8 cellular contexts compared by ENCODE assay signal in genomic region chr16:526181-527014, GRCh38. TPM values are rescaled to one million over a fixed set of nuclear protein-coding genes. Genes with fewer than 3 reads are reported as not detected.
A peak's percentile ranks its signal among the peaks of the same experiment; 100 is the strongest.
DNase-seq lines count a peak whose midpoint lies in the region; ATAC-seq and TF ChIP-seq lines count a peak whose summit lies in the region.

No MANE protein-coding gene starts in this region.

- peak overlapping the region; percentile 86 for H3K4me2 ChIP-seq in neural progenitor cell

- no peak overlapping the region for H3K27ac ChIP-seq in neural progenitor cell

- no peaks in the 10 kb centered on the region for H3K36me3 ChIP-seq in neural progenitor cell

- TF ChIP-seq CTCF in neural progenitor cell (IDR thresholded peaks at IDR 0.05), result no peak

- H3K27me3 Mint-ChIP-seq in neural progenitor cell (ENCODE audit: insufficient read depth, low read depth), result peaks cover 9% of the 10 kb centered on the region

- peaks cover 46% of the 10 kb centered on the region for H3K79me2 ChIP-seq in neural progenitor cell (ENCODE audit: low read depth)

- DNase-seq in DMS 273 treated with DMSO at 0.1 percent for 48 hours (lab: John Stamatoyannopoulos, UW) (peak; percentile 25), fibroblast of peridontal ligament (ENCODE audit: extremely low read depth) (peak; percentile 33), neural progenitor cell (ENCODE audit: low spot score) (peak; percentile 78), OCI-M2 (lab: John Stamatoyannopoulos, UW; ENCODE audit: unreplicated experiment) (no peak), Kasumi-1 (lab: John Stamatoyannopoulos, UW) (no peak)
- DNase-seq in activated CD4-positive, alpha-beta T cell treated with anti-CD3 and anti-CD28 coated beads, Interleukin-2, amount 50 U/mL, for 48 hours, result peak; percentile 34 to 41

- peak overlapping the region; percentile 68 for H3K9ac ChIP-seq in neural progenitor cell

- H3K4me1 ChIP-seq in neural progenitor cell, result peaks cover 13% of the 10 kb centered on the region

- peak overlapping the region; percentile 96 for H3K27ac Mint-ChIP-seq in neural progenitor cell

- no peak overlapping the region for H2AFZ ChIP-seq in neural progenitor cell (replicated peaks)

- H3K4me3 ChIP-seq in neural progenitor cell, result peak overlapping the region; percentile 82

- peaks cover 22% of the 10 kb centered on the region for H3K4me1 Mint-ChIP-seq in neural progenitor cell

- peak; percentile 4 for ATAC-seq in HG03354 (IDR thresholded peaks at IDR 0.05; ENCODE audit: poor library complexity, severe bottlenecking, unreplicated experiment)
- ATAC-seq in HG02642 (IDR thresholded peaks at IDR 0.05; ENCODE audit: poor library complexity, unreplicated experiment), result no peak

- peaks cover 66% of the 10 kb centered on the region for H4K20me1 ChIP-seq in neural progenitor cell (ENCODE audit: low read depth)

- no peaks in the 10 kb centered on the region for H3K27me3 ChIP-seq in neural progenitor cell

- H3K9me3 ChIP-seq in neural progenitor cell (ENCODE audit: low read depth), result no peaks in the 10 kb centered on the region

- H3K9me3 Mint-ChIP-seq in neural progenitor cell, result no peaks in the 10 kb centered on the region

- peaks cover 2% of the 10 kb centered on the region for H3K36me3 Mint-ChIP-seq in neural progenitor cell

- peak overlapping the region; percentile 91 for H3K4me3 Mint-ChIP-seq in neural progenitor cell

- H3F3A ChIP-seq in neural progenitor cell (ENCODE audit: low read depth), result peaks cover 7% of the 10 kb centered on the region

RNA-seq across cellular contexts. Expression of gene CAPN15, which starts 1.1 kb away (rescaled TPM):
- total RNA-seq in neural progenitor cell (ENCODE audit: low replicate concordance), result 6.8 and 41.0 TPM in 2 replicates

RNA-seq across cellular contexts. Expression of gene PRR35, which starts 33.8 kb away (rescaled TPM):
- total RNA-seq in neural progenitor cell (ENCODE audit: low replicate concordance), result not detected in 2 replicates

RNA-seq across cellular contexts. Expression of gene NHLRC4, which starts 40.4 kb away (rescaled TPM):
- 0.28 TPM in 1 of 2 replicates, not detected in the other for total RNA-seq in neural progenitor cell (ENCODE audit: low replicate concordance)

RNA-seq across cellular contexts. Expression of gene PIGQ, which starts 43.4 kb away (rescaled TPM):
- 16.1 and 60.7 TPM in 2 replicates for total RNA-seq in neural progenitor cell (ENCODE audit: low replicate concordance)

Comparison
In these comparisons a context has a peak if more than half of its experiments do, and no peak if none do; other contexts are left out.
1. DNase-seq: peak in DMS 273 treated with DMSO at 0.1 percent for 48 hours (single experiment), activated CD4-positive, alpha-beta T cell treated with anti-CD3 and anti-CD28 coated beads, Interleukin-2, amount 50 U/mL, for 48 hours (2 of 2), fibroblast of peridontal ligament (single experiment) and neural progenitor cell (single experiment); none in OCI-M2 (single experiment) and Kasumi-1 (0 of 2).